ENCODE assay signal across 19 cellular contexts in genomic region chr6:18507018-18507415, GRCh38.
DNase-seq lines count a peak whose midpoint lies in the region; ATAC-seq and FAIRE-seq lines count a peak whose summit lies in the region.
"Had no signal": no experiment of that assay in that cellular context is flagged by ENCODE, and none has a peak within 500 bp of the region (broad histone marks: within the 10 kb centered on the region; RNA-seq: fewer than 3 reads in every experiment).

No MANE protein-coding gene starts in this region.

- H3K9ac ChIP-seq in endocrine pancreas (ENCODE audit: control insufficient read depth, insufficient read depth, low read length) = no peak overlapping the region

- no peaks in the 10 kb centered on the region for H3K36me3 Mint-ChIP-seq in effector memory CD8-positive, alpha-beta T cell (ENCODE audit: insufficient read depth)
- H3K36me3 Mint-ChIP-seq: IgD-negative memory B cell, memory B cell, natural killer cell had no signal

- peaks cover 0 to 4% of the 10 kb centered on the region in 2 donors for H3K4me1 Mint-ChIP-seq in effector memory CD8-positive, alpha-beta T cell (ENCODE audit: low read depth in 2 of 2)
- H3K4me1 Mint-ChIP-seq: natural killer cell had no signal

- H3K4me3 ChIP-seq in endocrine pancreas (ENCODE audit: control insufficient read depth, insufficient read depth, low read length) = peak overlapping the region; percentile 19
- H3K4me3 ChIP-seq: psoas muscle, SJCRH30 had no signal

- no peak overlapping the region for H3K4me3 Mint-ChIP-seq in effector memory CD8-positive, alpha-beta T cell
- H3K4me3 Mint-ChIP-seq: memory B cell, natural killer cell had no signal

- H3K36me3 ChIP-seq in endocrine pancreas (ENCODE audit: control insufficient read depth, insufficient read depth, low read length) = no peaks in the 10 kb centered on the region
- H3K36me3 ChIP-seq: SJCRH30 had no signal

- FAIRE-seq in frontal cortex (lab: Jason Lieb, UNC) = no peak
- FAIRE-seq: H1, keratinocyte had no signal

- no peaks in the 10 kb centered on the region for H3K4me1 ChIP-seq in endocrine pancreas (ENCODE audit: control insufficient read depth, insufficient read depth, low read length)
- H3K4me1 ChIP-seq: SJCRH30 had no signal

- ATAC-seq in effector memory CD8-positive, alpha-beta T cell (replicated peaks) = no peak
- ATAC-seq: natural killer cell, psoas muscle had no signal

- no peaks in the 10 kb centered on the region for H3K27me3 ChIP-seq in endocrine pancreas (ENCODE audit: control insufficient read depth, insufficient read depth, low read length)
- H3K27me3 ChIP-seq: SJCRH30 had no signal

- DNase-seq in DMS153 treated with DMSO at 0.1 percent for 48 hours (lab: John Stamatoyannopoulos, UW; ENCODE audit: unreplicated experiment) = peak; percentile 78
- DNase-seq in NCI-H1436 treated with DMSO at 0.1 percent for 48 hours (lab: John Stamatoyannopoulos, UW) = peak; percentile 75
- DNase-seq in NCI-H526 treated with DMSO at 0.1 percent for 48 hours (lab: John Stamatoyannopoulos, UW) = peak; percentile 95
- no peak for DNase-seq in activated effector memory CD4-positive, alpha-beta T cell treated with anti-CD3 and anti-CD28 coated beads, Interleukin-2, amount 50 U/mL, for 16 hours
- DNase-seq in COLO829 (ENCODE audit: low spot score) = no peak
- DNase-seq in frontal cortex (ENCODE audit: low spot score in 2 of 2) = no peak
- DNase-seq in effector memory CD8-positive, alpha-beta T cell = no peak
- DNase-seq: activated CD4-positive, CD25-positive, alpha-beta regulatory T cell treated with anti-CD3 and anti-CD28 coated beads, Interleukin-2, amount 50 U/mL, for 72 hours; effector memory CD4-positive, alpha-beta T cell; natural killer cell; psoas muscle; SJCRH30; stimulated activated CD4-positive, alpha-beta T cell treated with anti-CD3 and anti-CD28 coated beads, Interleukin-12 subunit alpha, Interleukin-12 subunit beta, amount 100 ng/mL, for 4 hours; T-helper 9 cell had no signal

- H3K27me3 Mint-ChIP-seq in effector memory CD8-positive, alpha-beta T cell = peaks cover 15 to 25% of the 10 kb centered on the region in 2 donors
- H3K27me3 Mint-ChIP-seq: memory B cell had no signal

- H3K27ac Mint-ChIP-seq in effector memory CD8-positive, alpha-beta T cell = no peak overlapping the region
- H3K27ac Mint-ChIP-seq: IgD-negative memory B cell, memory B cell, natural killer cell had no signal

- H3K9me3 ChIP-seq in endocrine pancreas (ENCODE audit: control insufficient read depth, low read length) = no peaks in the 10 kb centered on the region
- H3K9me3 ChIP-seq: psoas muscle, SJCRH30 had no signal

- H3K9me3 Mint-ChIP-seq in effector memory CD8-positive, alpha-beta T cell = no peaks in the 10 kb centered on the region
- H3K9me3 Mint-ChIP-seq: IgD-negative memory B cell, memory B cell, natural killer cell had no signal

Comparison
In these comparisons a context has a peak if more than half of its experiments do, and no peak if none do; other contexts are left out.
1. DNase-seq: peak in DMS153 treated with DMSO at 0.1 percent for 48 hours (single experiment), NCI-H1436 treated with DMSO at 0.1 percent for 48 hours (single experiment) and NCI-H526 treated with DMSO at 0.1 percent for 48 hours (single experiment); none in activated effector memory CD4-positive, alpha-beta T cell treated with anti-CD3 and anti-CD28 coated beads, Interleukin-2, amount 50 U/mL, for 16 hours (single experiment), COLO829 (single experiment), frontal cortex (0 of 2) and effector memory CD8-positive, alpha-beta T cell (0 of 3).